Comparison of ENCODE assay signal across 11 cellular contexts in genomic region chr2:120176526-120176925, GRCh38. TPM values are rescaled to one million over a fixed set of nuclear protein-coding genes. Genes with fewer than 3 reads are reported as not detected.
DNase-seq lines count a peak whose midpoint lies in the region; ATAC-seq, FAIRE-seq and TF ChIP-seq lines count a peak whose summit lies in the region.
"Had no signal": no experiment of that assay in that cellular context is flagged by ENCODE, and none has a peak within 500 bp of the region (broad histone marks: within the 10 kb centered on the region; RNA-seq: fewer than 3 reads in every experiment).

No MANE protein-coding gene starts in this region.

- dilution Hi-C loops in keratinocyte (cut with MboI; ENCODE audit: extremely low pct_ligation_motif_present, low sequenced_read_pairs): no loop called here

- H3K4me3 ChIP-seq in keratinocyte (ENCODE audit: control insufficient read depth in 2 of 3, extremely low read depth in 1 of 3, insufficient read depth in 2 of 3, low read depth in 1 of 3, low read length in 3 of 3) (peak overlapping the region in 2 of 3 experiments; percentile 60 to 69), stomach (no peak overlapping the region), testis (no peak overlapping the region)
- H3K4me3 ChIP-seq: A549 had no signal

- H3K9me3 ChIP-seq in keratinocyte (ENCODE audit: control insufficient read depth, low read depth, low read length) (no peaks in the 10 kb centered on the region), stomach (no peaks in the 10 kb centered on the region), testis (no peaks in the 10 kb centered on the region)
- H3K9me3 ChIP-seq: A549, vagina had no signal

- H3K79me2 ChIP-seq in keratinocyte (ENCODE audit: control insufficient read depth, insufficient read depth, low read length): peaks cover 13% of the 10 kb centered on the region

- FAIRE-seq in keratinocyte (lab: Jason Lieb, UNC): no peak
- FAIRE-seq: A549, H1 had no signal

- TF ChIP-seq POLR2A in stomach (IDR thresholded peaks at IDR 0.05) (no peak), testis (IDR thresholded peaks at IDR 0.05) (no peak)

- peak overlapping the region; percentile 93 for H2AFZ ChIP-seq in keratinocyte (ENCODE audit: control insufficient read depth, low read length)

- peaks cover 0 to 4% of the 10 kb centered on the region in 2 experiments for H3K36me3 ChIP-seq in keratinocyte (ENCODE audit: control insufficient read depth in 2 of 2, extremely low read depth in 1 of 2, insufficient read depth in 2 of 2, low read length in 2 of 2)
- H3K36me3 ChIP-seq in stomach: peaks cover 0 to 25% (median 18%) of the 10 kb centered on the region in 4 donors
- no peaks in the 10 kb centered on the region for H3K36me3 ChIP-seq in testis (ENCODE audit: low read depth, missing control alignments)
- H3K36me3 ChIP-seq: vagina had no signal

- H3K4me2 ChIP-seq in keratinocyte (ENCODE audit: control insufficient read depth, extremely low read depth, insufficient read depth, low read depth, low read length): peak overlapping the region; percentile 70
- H3K4me2 ChIP-seq: A549 had no signal

- H3K27ac ChIP-seq in keratinocyte (ENCODE audit: control insufficient read depth, insufficient read depth, low read length): peak overlapping the region; percentile 62
- peak overlapping the region in 3 of 5 donors; percentile 59 to 66 (median 63) for H3K27ac ChIP-seq in stomach
- H3K27ac ChIP-seq in testis: no peak overlapping the region
- H3K27ac ChIP-seq: A549, vagina had no signal

- intact Hi-C loops in activated CD8-positive, alpha-beta T cell treated with anti-CD3 and anti-CD28 coated beads for 36 hours (cut with micrococcal nuclease): loop anchor here (1.0 to 5.0 kb wide), 3 partner anchors 67 to 474 kb away; partner anchors contain the start of gene EPB41L5
- intact Hi-C loops in stomach (cut with DNase I; ENCODE audit: low total_unique reads) (no loop called here), testis (cut with DNase I; ENCODE audit: low total_unique reads) (no loop called here)

- no peak for ATAC-seq in activated CD8-positive, alpha-beta T cell treated with anti-CD3 and anti-CD28 coated beads for 36 hours
- ATAC-seq: A549 had no signal

- WGBS in stomach, 5 donors: 59 to 80% (median 77%) methylated on average over 3 of the region's 3 CpGs
- 74 to 89% methylated on average over 3 of the region's 3 CpGs for WGBS in testis, 2 donors

- H3K27me3 ChIP-seq in keratinocyte (ENCODE audit: control insufficient read depth, extremely low read depth, insufficient read depth, low read length) (no peaks in the 10 kb centered on the region), stomach (no peaks in the 10 kb centered on the region), testis (no peaks in the 10 kb centered on the region)
- H3K27me3 ChIP-seq: vagina had no signal

- CTCF ChIA-PET in activated CD8-positive, alpha-beta T cell treated with anti-CD3 and anti-CD28 coated beads for 36 hours (lab: Charles Lee): interaction anchor here (0.5 to 9.0 kb wide), 43 partner anchors 8 to 536 kb away, joined by 3 to 135 read pairs (median 4); partner anchors contain the start of genes EPB41L5, PTPN4, TMEM177 and TMEM185B

- no peaks in the 10 kb centered on the region for H4K20me1 ChIP-seq in keratinocyte (ENCODE audit: control insufficient read depth, extremely low read depth, insufficient read depth, low read length)

- peaks cover 58% of the 10 kb centered on the region for H3K4me1 Mint-ChIP-seq in activated T-cell treated with anti-CD3 and anti-CD28 coated beads, Interleukin-2, amount 50 U/mL, for 24 hours (ENCODE audit: low read depth)
- H3K4me1 Mint-ChIP-seq in activated CD8-positive, alpha-beta T cell treated with anti-CD3 and anti-CD28 coated beads for 36 hours (ENCODE audit: low read depth): peaks cover 52% of the 10 kb centered on the region

- no peaks in the 10 kb centered on the region for H3K9me3 Mint-ChIP-seq in activated T-cell treated with anti-CD3 and anti-CD28 coated beads, Interleukin-2, amount 50 U/mL, for 24 hours
- no peaks in the 10 kb centered on the region for H3K9me3 Mint-ChIP-seq in activated CD8-positive, alpha-beta T cell treated with anti-CD3 and anti-CD28 coated beads for 36 hours

- H3K27ac Mint-ChIP-seq in activated T-cell treated with anti-CD3 and anti-CD28 coated beads, Interleukin-2, amount 50 U/mL, for 24 hours: peak overlapping the region; percentile 100
- H3K27ac Mint-ChIP-seq in activated CD8-positive, alpha-beta T cell treated with anti-CD3 and anti-CD28 coated beads for 36 hours: peak overlapping the region; percentile 99

- no peak for DNase-seq in activated T-cell treated with anti-CD3 and anti-CD28 coated beads, Interleukin-2, amount 50 U/mL, for 24 hours
- DNase-seq in activated T-cell treated with anti-CD3 and anti-CD28 coated beads for 4 hours (no peak), keratinocyte (ENCODE audit: low read depth, low spot score) (no peak), stomach (no peak), testis (no peak), NCI-H146 treated with DMSO at 0.1 percent for 48 hours (lab: John Stamatoyannopoulos, UW; ENCODE audit: unreplicated experiment) (no peak), NCI-H82 treated with DMSO at 0.1 percent for 48 hours (lab: John Stamatoyannopoulos, UW; ENCODE audit: unreplicated experiment) (no peak)
- no peak for DNase-seq in activated CD8-positive, alpha-beta T cell treated with anti-CD3 and anti-CD28 coated beads for 36 hours

- peak overlapping the region; percentile 72 for H3K9ac ChIP-seq in keratinocyte (ENCODE audit: control insufficient read depth, extremely low read depth, insufficient read depth, low read length)

- TF ChIP-seq EP300 in stomach (IDR thresholded peaks at IDR 0.05): no peak

- no peaks in the 10 kb centered on the region for H3K9me1 ChIP-seq in keratinocyte (ENCODE audit: control insufficient read depth, extremely low read depth, insufficient read depth, low read length)

- H3K36me3 Mint-ChIP-seq in activated T-cell treated with anti-CD3 and anti-CD28 coated beads, Interleukin-2, amount 50 U/mL, for 24 hours (ENCODE audit: low read depth): peaks cover 2% of the 10 kb centered on the region
- H3K36me3 Mint-ChIP-seq in activated CD8-positive, alpha-beta T cell treated with anti-CD3 and anti-CD28 coated beads for 36 hours (ENCODE audit: low read depth): no peaks in the 10 kb centered on the region

- peaks cover 22% of the 10 kb centered on the region for H3K4me1 ChIP-seq in keratinocyte (ENCODE audit: control insufficient read depth, extremely low read depth, insufficient read depth, low read length)
- H3K4me1 ChIP-seq in stomach: peaks cover 0 to 5% (median 2%) of the 10 kb centered on the region in 4 donors
- peaks cover 3% of the 10 kb centered on the region for H3K4me1 ChIP-seq in testis
- H3K4me1 ChIP-seq: A549 had no signal

- H3K4me3 Mint-ChIP-seq in activated T-cell treated with anti-CD3 and anti-CD28 coated beads, Interleukin-2, amount 50 U/mL, for 24 hours: peak overlapping the region; percentile 89
- H3K4me3 Mint-ChIP-seq in activated CD8-positive, alpha-beta T cell treated with anti-CD3 and anti-CD28 coated beads for 36 hours: peak overlapping the region; percentile 90

- POLR2A ChIA-PET in activated CD8-positive, alpha-beta T cell treated with anti-CD3 and anti-CD28 coated beads for 36 hours (lab: Charles Lee): interaction anchor here (0.6 to 3.6 kb wide), 11 partner anchors 43 to 498 kb away, joined by 3 to 13 read pairs (median 3); partner anchors contain the start of genes PTPN4, TMEM177 and TMEM185B

- H3K27me3 Mint-ChIP-seq in activated T-cell treated with anti-CD3 and anti-CD28 coated beads, Interleukin-2, amount 50 U/mL, for 24 hours: no peaks in the 10 kb centered on the region
- H3K27me3 Mint-ChIP-seq in activated CD8-positive, alpha-beta T cell treated with anti-CD3 and anti-CD28 coated beads for 36 hours: no peaks in the 10 kb centered on the region

- no peak for TF ChIP-seq CTCF in activated CD8-positive, alpha-beta T cell treated with anti-CD3 and anti-CD28 coated beads for 36 hours (IDR thresholded peaks at IDR 0.05)
- TF ChIP-seq CTCF in keratinocyte (optimal IDR thresholded peaks at IDR 0.05 in 1 of 3, IDR thresholded peaks at IDR 0.05 in 1 of 3, conservative IDR thresholded peaks at IDR 0.05 in 1 of 3; ENCODE audit: extremely low read depth in 1 of 3, insufficient read depth in 2 of 3, low read length in 3 of 3): no peak
- TF ChIP-seq CTCF in stomach (IDR thresholded peaks at IDR 0.05): no peak
- TF ChIP-seq CTCF in testis (IDR thresholded peaks at IDR 0.05): no peak

RNA-seq across cellular contexts. Expression of gene TMEM185B, which starts 46.7 kb away (rescaled TPM):
- 10 to 100 TPM; 16.7 to 17.2 TPM for total RNA-seq in activated CD8-positive, alpha-beta T cell treated with anti-CD3 and anti-CD28 coated beads for 36 hours
- 7.8 to 27.8 TPM (median 13.4 TPM) in 3 replicates for polyA plus RNA-seq in keratinocyte
- 1.3 TPM for polyA plus RNA-seq in keratinocyte (2011; ENCODE audit: low read depth)
- polyA plus RNA-seq in keratinocyte (2011; cell fraction: cytosol; rRNA removed): 7.3 and 8.6 TPM in 2 replicates
- polyA plus RNA-seq in keratinocyte (2011; cell fraction: nucleus; rRNA removed): 30.7 and 33.7 TPM in 2 replicates
- 12.5 and 17.9 TPM in 2 replicates for polyA plus RNA-seq in keratinocyte (2012; ENCODE audit: low replicate concordance)
- 7.5 to 39.5 TPM (median 8.8 TPM) in 3 replicates for polyA minus RNA-seq in keratinocyte
- 4.8 TPM for polyA minus RNA-seq in keratinocyte (2011; cell fraction: cytosol; rRNA and poly(A)+ RNA removed)
- polyA minus RNA-seq in keratinocyte (2011; cell fraction: nucleus; rRNA and poly(A)+ RNA removed): 12.8 and 19.5 TPM in 2 replicates
- total RNA-seq in stomach: 10 to 100 TPM; 13.6 to 47.8 (median 28.6) TPM
- 1 to 10 TPM; 1.5 to 4.5 (median 3.4) TPM for polyA plus RNA-seq in stomach
- 10 to 100 TPM; 63.4 to 72.5 TPM for total RNA-seq in testis
- polyA plus RNA-seq in testis (ENCODE audit: insufficient read depth, low read depth, low replicate concordance): 41.2 TPM

Comparison
In these comparisons a context has a peak if more than half of its experiments do, and no peak if none do; other contexts are left out.
1. H3K27ac ChIP-seq: peak in keratinocyte (single experiment) and stomach (3 of 5); none in testis (0 of 2).
2. H3K4me3 ChIP-seq: peak in keratinocyte (2 of 3); none in stomach (0 of 4) and testis (0 of 2).